Comparison of ENCODE assay signal across 8 cellular contexts in genomic region chr12:43835656-43836454, GRCh38. TPM values are rescaled to one million over a fixed set of nuclear protein-coding genes. Genes with fewer than 3 reads are reported as not detected.
A peak's percentile ranks its signal among the peaks of the same experiment; 100 is the strongest.
DNase-seq lines count a peak whose midpoint lies in the region; ATAC-seq and FAIRE-seq lines count a peak whose summit lies in the region.

Gene TMEM117 (plus strand): TSS chr12:43836081.

- H3K27ac Mint-ChIP-seq in activated naive CD8-positive, alpha-beta T cell treated with anti-CD3 and anti-CD28 coated beads, Interleukin-2, amount 10 ng/mL, durations not matched to agents 7 days and 5 days, result peak within 1 kb of the TSS; percentile 54

- intact Hi-C loops in cardiac septum (cut with DNase I), result loop anchor here (1.0 kb wide), 1 partner anchor 30 kb away; the partner anchor contains the start of gene TWF1
- intact Hi-C loops in posterior vena cava (cut with DNase I), result no loop called here

- POLR2A ChIA-PET in activated naive CD8-positive, alpha-beta T cell treated with anti-CD3 and anti-CD28 coated beads, Interleukin-2, amount 10 ng/mL, durations not matched to agents 7 days and 5 days (lab: Charles Lee), result interaction anchor here (1.0 to 1.9 kb wide), 2 partner anchors 30 to 33 kb away, joined by 3 to 14 read pairs; partner anchors contain the start of gene TWF1

- H3K9ac ChIP-seq in SK-N-MC (ENCODE audit: insufficient read length), result peak within 1 kb of the TSS; percentile 88

- no peaks in the 10 kb centered on the region for H3K36me3 ChIP-seq in SK-N-MC (ENCODE audit: insufficient read depth, low read length)

- ATAC-seq in GM19468 (IDR thresholded peaks at IDR 0.05; ENCODE audit: extremely low read depth, unreplicated experiment), result peak; percentile 83
- peak; percentile 71 for ATAC-seq in activated naive CD8-positive, alpha-beta T cell treated with anti-CD3 and anti-CD28 coated beads, Interleukin-2, amount 10 ng/mL, durations not matched to agents 7 days and 5 days (ENCODE audit: low read depth)

- H3K27ac ChIP-seq in SK-N-MC, result peak within 1 kb of the TSS; percentile 52

- H3K4me1 Mint-ChIP-seq in activated naive CD8-positive, alpha-beta T cell treated with anti-CD3 and anti-CD28 coated beads, Interleukin-2, amount 10 ng/mL, durations not matched to agents 7 days and 5 days, result peaks cover 29% of the 10 kb centered on the region

- H3K4me3 ChIP-seq in SK-N-MC, result peak within 1 kb of the TSS; percentile 90

- no peaks in the 10 kb centered on the region for H3K36me3 Mint-ChIP-seq in activated naive CD8-positive, alpha-beta T cell treated with anti-CD3 and anti-CD28 coated beads, Interleukin-2, amount 10 ng/mL, durations not matched to agents 7 days and 5 days

- no peaks in the 10 kb centered on the region for H3K9me3 ChIP-seq in SK-N-MC (ENCODE audit: low read depth, low read length)

- H3K27me3 Mint-ChIP-seq in activated naive CD8-positive, alpha-beta T cell treated with anti-CD3 and anti-CD28 coated beads, Interleukin-2, amount 10 ng/mL, durations not matched to agents 7 days and 5 days, result peaks cover 48% of the 10 kb centered on the region

- FAIRE-seq in urothelium cell line (lab: Jason Lieb, UNC), result no peak

- DNase-seq in DMS53 (lab: John Stamatoyannopoulos, UW), result peak; percentile 97
- DNase-seq in HK-2 (ENCODE audit: unreplicated experiment), result peak; percentile 73
- no peak for DNase-seq in SK-N-MC (ENCODE audit: low read depth, low spot score)
- DNase-seq in activated naive CD8-positive, alpha-beta T cell treated with anti-CD3 and anti-CD28 coated beads, Interleukin-2, amount 10 ng/mL, durations not matched to agents 7 days and 5 days, result peak; percentile 72
- DNase-seq in cardiac septum (ENCODE audit: low spot score), result peak; percentile 88
- peak; percentile 92 for DNase-seq in posterior vena cava (ENCODE audit: low spot score)
- DNase-seq in urothelium cell line (ENCODE audit: low spot score), result peak; percentile 70

- no peaks in the 10 kb centered on the region for H3K9me3 Mint-ChIP-seq in activated naive CD8-positive, alpha-beta T cell treated with anti-CD3 and anti-CD28 coated beads, Interleukin-2, amount 10 ng/mL, durations not matched to agents 7 days and 5 days

- peak within 1 kb of the TSS; percentile 79 for H3K4me3 Mint-ChIP-seq in activated naive CD8-positive, alpha-beta T cell treated with anti-CD3 and anti-CD28 coated beads, Interleukin-2, amount 10 ng/mL, durations not matched to agents 7 days and 5 days

RNA-seq across cellular contexts. Expression of gene TMEM117, which starts in this region (rescaled TPM):
- total RNA-seq in activated naive CD8-positive, alpha-beta T cell treated with anti-CD3 and anti-CD28 coated beads, Interleukin-2, amount 10 ng/mL, durations not matched to agents 7 days and 5 days, result 1 to 10 TPM in 1 of 2 experiments, under 1 TPM in 1; 0.58 to 1.0 TPM
- 7.5 TPM for total RNA-seq in cardiac septum
- 10 to 100 TPM in 1 of 2 donors, 1 to 10 TPM in 1; 10.0 to 11.4 TPM for total RNA-seq in posterior vena cava
